In the genomic region with DNA sequence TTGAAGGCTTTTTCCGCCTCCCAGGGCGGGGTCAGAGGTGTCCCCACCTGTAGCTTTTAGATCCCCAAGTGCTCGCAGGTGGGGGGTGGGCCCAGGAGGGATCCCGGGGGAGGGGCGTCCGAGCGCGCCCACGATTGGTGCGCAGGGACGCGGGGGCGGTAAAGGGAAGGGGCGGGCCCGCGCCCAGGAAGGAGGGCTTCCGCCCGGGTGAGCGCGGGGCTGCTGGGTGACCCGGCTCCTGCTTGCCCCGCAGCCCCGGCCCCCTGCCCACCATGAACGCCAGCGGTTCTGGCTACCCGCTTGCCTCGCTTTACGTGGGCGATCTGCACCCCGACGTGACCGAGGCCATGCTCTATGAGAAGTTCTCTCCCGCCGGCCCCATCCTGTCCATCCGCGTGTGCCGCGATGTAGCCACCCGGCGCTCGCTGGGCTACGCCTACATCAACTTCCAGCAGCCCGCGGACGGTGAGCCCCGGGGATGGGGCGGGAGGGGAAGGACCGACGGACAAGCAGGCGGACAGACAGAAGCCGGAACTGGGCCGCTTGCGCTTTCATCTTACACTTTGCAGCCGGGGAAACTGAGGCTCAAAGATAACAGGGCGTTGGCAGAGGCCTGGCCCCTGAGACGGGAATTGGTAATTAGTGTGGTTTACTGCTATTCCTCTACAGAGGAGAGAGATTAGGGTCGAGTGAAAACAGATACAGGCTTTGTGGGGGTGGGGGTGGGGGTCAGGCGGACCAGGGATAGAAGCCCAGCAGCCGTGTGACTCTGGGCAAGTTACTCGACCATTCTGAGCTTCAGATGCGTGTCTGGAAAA, we compare ENCODE assay signal across 8 cellular contexts. TPM values are rescaled to one million over a fixed set of nuclear protein-coding genes. Genes with fewer than 3 reads are reported as not detected.
A peak's percentile ranks its signal among the peaks of the same experiment; 100 is the strongest.
DNase-seq lines count a peak whose midpoint lies in the region; ATAC-seq and TF ChIP-seq lines count a peak whose summit lies in the region.

Gene PABPC1L (plus strand): TSS at position 189 of the 818 bp plus-strand sequence. CDS start 84 bp downstream, at position 273.

- no peaks in the 10 kb centered on the region for H3K9me3 ChIP-seq in MM.1S (replicated peaks; ENCODE audit: insufficient read depth, low read length)
- H3K9me3 ChIP-seq in psoas muscle, result no peaks in the 10 kb centered on the region
- H3K9me3 ChIP-seq in aorta (ENCODE audit: control insufficient read depth, low read length), result no peaks in the 10 kb centered on the region

- H3K27me3 Mint-ChIP-seq in GM23338 (ENCODE audit: insufficient read depth, low read depth, poor library complexity), result peaks cover 3% of the 10 kb centered on the region

- H3K27me3 ChIP-seq in GM23338 (ENCODE audit: insufficient read depth), result no peaks in the 10 kb centered on the region
- H3K27me3 ChIP-seq in MM.1S (replicated peaks; ENCODE audit: insufficient read depth, low read length), result no peaks in the 10 kb centered on the region
- H3K27me3 ChIP-seq in psoas muscle (ENCODE audit: insufficient read depth in 3 of 3, low read length in 2 of 3), result peaks cover 0 to 9% (median 2%) of the 10 kb centered on the region in 3 donors
- no peaks in the 10 kb centered on the region for H3K27me3 ChIP-seq in aorta (ENCODE audit: control insufficient read depth in 1 of 2, insufficient read depth in 2 of 2, low read length in 1 of 2)

- H3K4me3 ChIP-seq in GM23338 (peak within 1 kb of the TSS; percentile 92), MM.1S (ENCODE audit: low read length) (peak within 1 kb of the TSS; percentile 78), psoas muscle (peak within 1 kb of the TSS; percentile 69), aorta (ENCODE audit: low read length in 2 of 2) (peak within 1 kb of the TSS; percentile 18 to 42)

- peak within 1 kb of the TSS; percentile 87 for H3K4me3 Mint-ChIP-seq in GM23338

- H3K9me3 Mint-ChIP-seq in GM23338, result no peaks in the 10 kb centered on the region

- DNase-seq in EL (peak; percentile 68), GM23338 (ENCODE audit: low spot score) (peak; percentile 96), MM.1S (peak; percentile 89), SW480 (ENCODE audit: low spot score) (peak; percentile 90), left cardiac atrium (peak; percentile 76), psoas muscle (peak; percentile 57 to 75), aorta (peak; percentile 63 to 88)
- peak; percentile 61 for DNase-seq in activated naive CD8-positive, alpha-beta T cell treated with anti-CD3 and anti-CD28 coated beads, Interleukin-2, amount 50 U/mL, for 16 hours (ENCODE audit: low read depth, low spot score)

- H3K4me2 ChIP-seq in GM23338 (peak within 1 kb of the TSS; percentile 89), MM.1S (ENCODE audit: low read depth, low read length) (peak within 1 kb of the TSS; percentile 96)

- H3K9me2 ChIP-seq in GM23338 (ENCODE audit: insufficient read depth) (no peaks in the 10 kb centered on the region), MM.1S (replicated peaks; ENCODE audit: insufficient read depth, low read length) (no peaks in the 10 kb centered on the region)

- peak within 1 kb of the TSS; percentile 86 for H3K27ac ChIP-seq in GM23338 (ENCODE audit: low read depth)
- H3K27ac ChIP-seq in MM.1S (ENCODE audit: low read length), result peak within 1 kb of the TSS; percentile 21; the same call in 1 of the 2 replicates
- no peak within 1 kb of the TSS for H3K27ac ChIP-seq in psoas muscle
- H3K27ac ChIP-seq in aorta (ENCODE audit: low read depth in 1 of 2, low read length in 2 of 2), result no peak within 1 kb of the TSS

- peak within 1 kb of the TSS; percentile 72 for H3K27ac Mint-ChIP-seq in GM23338

- peaks cover 31% of the 10 kb centered on the region for H3K4me1 Mint-ChIP-seq in GM23338

- H3K36me3 ChIP-seq in GM23338 (ENCODE audit: insufficient read depth) (peaks cover 35% of the 10 kb centered on the region), MM.1S (replicated peaks; ENCODE audit: insufficient read depth, low read length) (peaks cover 10% of the 10 kb centered on the region), psoas muscle (ENCODE audit: insufficient read depth in 1 of 2, low read depth in 1 of 2) (peaks cover 9 to 38% of the 10 kb centered on the region in 2 donors), aorta (ENCODE audit: control insufficient read depth in 1 of 2, insufficient read depth in 2 of 2, low read length in 1 of 2) (peaks cover 2 to 6% of the 10 kb centered on the region in 2 donors)

- H3K4me1 ChIP-seq in GM23338 (ENCODE audit: insufficient read depth) (peaks cover 12% of the 10 kb centered on the region), MM.1S (ENCODE audit: low read length) (peaks cover 19% of the 10 kb centered on the region), psoas muscle (peaks cover 9% of the 10 kb centered on the region), aorta (ENCODE audit: control insufficient read depth in 1 of 2, insufficient read depth in 2 of 2, low read length in 2 of 2) (no peaks in the 10 kb centered on the region)

- WGBS in psoas muscle, 3 donors, result 2 to 4% (median 3%) methylated on average over 34 to 61 of the region's 61 CpGs
- WGBS in aorta, 2 donors, result 1% methylated on average over 55 to 61 of the region's 61 CpGs

- H3F3A ChIP-seq in GM23338 (replicated peaks; ENCODE audit: low read depth) (peaks cover 15% of the 10 kb centered on the region), MM.1S (ENCODE audit: insufficient read depth, low read length) (peaks cover 12% of the 10 kb centered on the region; the same call in 1 of the 2 replicates)

- H3K9ac ChIP-seq in MM.1S (ENCODE audit: low read length), result peak within 1 kb of the TSS; percentile 55; the same call in 1 of the 2 replicates

- ATAC-seq in GM23338 (peak; percentile 89), left cardiac atrium (peak; percentile 95 to 97), psoas muscle (peak; percentile 65 to 83 (median 76)), aorta (ENCODE audit: low FRiP score) (peak; percentile 89)

- peak within 1 kb of the TSS; percentile 63; the same call in 1 of the 2 replicates for H2AFZ ChIP-seq in GM23338
- peak within 1 kb of the TSS; percentile 86 for H2AFZ ChIP-seq in MM.1S (ENCODE audit: low read length)

- H4K20me1 ChIP-seq in GM23338 (replicated peaks; ENCODE audit: insufficient read depth) (peaks cover 27% of the 10 kb centered on the region), MM.1S (ENCODE audit: insufficient read depth, low read length) (no peaks in the 10 kb centered on the region)

- TF ChIP-seq CTCF in GM23338 (conservative IDR thresholded peaks at IDR 0.05; ENCODE audit: low read depth in 2 of 2), result no peak
- TF ChIP-seq CTCF in MM.1S (IDR thresholded peaks at IDR 0.05; ENCODE audit: low read length), result no peak
- no peak for TF ChIP-seq CTCF in psoas muscle (IDR thresholded peaks at IDR 0.05)

- intact Hi-C loops in left cardiac atrium (cut with DNase I), result no loop called here
- intact Hi-C loops in psoas muscle (cut with DNase I), result no loop called here
- intact Hi-C loops in aorta (cut with DNase I), result no loop called here

- peaks cover 69% of the 10 kb centered on the region for H3K36me3 Mint-ChIP-seq in GM23338 (ENCODE audit: low read depth)

- peaks cover 6% of the 10 kb centered on the region; the same call in 1 of the 2 replicates for H3K79me2 ChIP-seq in GM23338 (replicated peaks; ENCODE audit: insufficient read depth)
- peaks cover 11% of the 10 kb centered on the region for H3K79me2 ChIP-seq in MM.1S (ENCODE audit: low read length)

TF ChIP-seq in GM23338, 12 proteins besides CTCF, POLR2A, EP300 and RAD21:
- TF ChIP-seq EZH2 (IDR thresholded peaks at IDR 0.05; ENCODE audit: low read depth, unreplicated experiment) (no peak), POLR2AphosphoS5 (IDR thresholded peaks at IDR 0.05; ENCODE audit: low read depth) (peak; percentile 84)
- TF ChIP-seq, protein P1, sequence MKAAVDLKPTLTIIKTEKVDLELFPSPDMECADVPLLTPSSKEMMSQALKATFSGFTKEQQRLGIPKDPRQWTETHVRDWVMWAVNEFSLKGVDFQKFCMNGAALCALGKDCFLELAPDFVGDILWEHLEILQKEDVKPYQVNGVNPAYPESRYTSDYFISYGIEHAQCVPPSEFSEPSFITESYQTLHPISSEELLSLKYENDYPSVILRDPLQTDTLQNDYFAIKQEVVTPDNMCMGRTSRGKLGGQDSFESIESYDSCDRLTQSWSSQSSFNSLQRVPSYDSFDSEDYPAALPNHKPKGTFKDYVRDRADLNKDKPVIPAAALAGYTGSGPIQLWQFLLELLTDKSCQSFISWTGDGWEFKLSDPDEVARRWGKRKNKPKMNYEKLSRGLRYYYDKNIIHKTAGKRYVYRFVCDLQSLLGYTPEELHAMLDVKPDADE (IDR thresholded peaks at IDR 0.05), result peak; percentile 25; the same call in 1 of the 2 replicates

RNA-seq across cellular contexts. Expression of gene PABPC1L, which starts in this region (rescaled TPM):
- 44.8 and 49.1 TPM in 2 replicates for total RNA-seq in GM23338 (2014; rRNA removed; shearing (Covaris generic))
- polyA plus RNA-seq in GM23338 (2016; fragmentation: Nextera tagmentation; extraction: Ambion mirVana) (36.0 and 44.4 TPM in 2 replicates), psoas muscle (1 to 10 TPM; 1.0 to 2.4 (median 1.8) TPM), aorta (10 to 100 TPM in 1 of 2 donors, 1 to 10 TPM in 1; 1.4 to 77.2 TPM)
- total RNA-seq in left cardiac atrium (1 to 10 TPM; 5.6 to 6.3 TPM), psoas muscle (1 to 10 TPM; 1.5 to 2.8 (median 2.1) TPM), aorta (10 to 100 TPM; 21.6 to 27.2 TPM)

Comparison
In these comparisons a context has a peak if more than half of its experiments do, and no peak if none do; other contexts are left out.
1. H3K27ac ChIP-seq: peak in GM23338 (single experiment) and MM.1S (single experiment); none in psoas muscle (single experiment) and aorta (0 of 2).
2. H3K4me3 ChIP-seq: peak in every context shown above with its lines; median percentile 92 in GM23338; 78 in MM.1S; 69 in psoas muscle; 30 in aorta.
3. Peak in every context shown above with its lines, with median percentiles within 50 percentile points of each other: DNase-seq and ATAC-seq.